ENCODE assay signal across 8 cellular contexts in the genomic region with DNA sequence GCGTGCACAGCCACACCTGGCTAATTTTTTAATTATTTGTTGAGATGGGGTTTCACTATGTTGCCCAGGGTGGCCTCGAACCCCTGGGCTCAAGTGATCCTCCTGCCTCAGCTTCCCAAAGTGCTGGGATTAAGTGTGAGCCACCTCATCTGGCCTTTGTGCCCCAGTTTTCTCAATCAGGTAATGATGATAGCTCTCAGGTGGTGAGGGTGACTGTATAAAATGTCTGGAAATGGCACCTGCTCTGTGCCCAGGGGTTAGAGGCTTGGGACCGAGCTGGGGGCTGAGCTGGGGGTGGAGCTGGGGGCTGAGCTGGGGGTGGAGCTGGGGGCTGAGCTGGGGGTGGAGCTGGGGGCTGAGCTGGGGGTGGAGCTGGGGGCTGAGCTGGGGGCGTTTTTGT. TPM values are rescaled to one million over a fixed set of nuclear protein-coding genes. Genes with fewer than 3 reads are reported as not detected.
A peak's percentile ranks its signal among the peaks of the same experiment; 100 is the strongest.
DNase-seq lines count a peak whose midpoint lies in the region; ATAC-seq and TF ChIP-seq lines count a peak whose summit lies in the region.
"Not testable (repeated sequence)": the region's sequence is repeated elsewhere in the genome, so short reads cannot be mapped to it uniquely, and the experiment has no call there.

No MANE protein-coding gene starts in this region.

- not testable (repeated sequence) for H3K4me3 Mint-ChIP-seq in stimulated activated memory B cell treated with anti-CD40 and anti-IgM and Interleukin-4, amounts not matched to agents 10 μg/mL and 1 μg/mL and 100 μg/mL, for 72 hours

- H2AFZ ChIP-seq in OCI-LY1 (ENCODE audit: low read length); hepatocyte: not testable (repeated sequence)

- peak overlapping the region; percentile 58 for H3K27ac Mint-ChIP-seq in stimulated activated memory B cell treated with anti-CD40 and anti-IgM and Interleukin-4, amounts not matched to agents 10 μg/mL and 1 μg/mL and 100 μg/mL, for 72 hours

- not testable (repeated sequence) for H4K20me1 ChIP-seq in OCI-LY1 (ENCODE audit: insufficient read depth, low read length); hepatocyte (ENCODE audit: insufficient read depth, poor library complexity, severe bottlenecking)

- not testable (repeated sequence) for H3F3A ChIP-seq in OCI-LY1 (ENCODE audit: insufficient read depth, low read length)

- H3K9ac ChIP-seq in OCI-LY1 (ENCODE audit: low read length), result not testable (repeated sequence)

- TF ChIP-seq POLR2A in esophagus muscularis mucosa (IDR thresholded peaks at IDR 0.05; ENCODE audit: low read depth); vagina (IDR thresholded peaks at IDR 0.05): not testable (repeated sequence)

- peak overlapping the region; percentile 62 for H3K27ac ChIP-seq in OCI-LY1 (ENCODE audit: low read depth, low read length, poor library complexity, severe bottlenecking)
- H3K27ac ChIP-seq in esophagus muscularis mucosa (replicated peaks in 1 of 4), result peak overlapping the region in 3 of 4 donors; percentile 73 to 80 (median 79)
- H3K27ac ChIP-seq in left ventricle myocardium inferior (replicated peaks), result peak overlapping the region; percentile 92
- H3K27ac ChIP-seq in hepatocyte, result not testable (repeated sequence)
- H3K27ac ChIP-seq in psoas muscle, result peak overlapping the region; percentile 16
- peak overlapping the region; percentile 83 for H3K27ac ChIP-seq in vagina

- not testable (repeated sequence) for H3K27me3 ChIP-seq in OCI-LY1 (ENCODE audit: insufficient read depth, low read length); esophagus muscularis mucosa; left ventricle myocardium inferior (ENCODE audit: low read depth); hepatocyte; psoas muscle (ENCODE audit: insufficient read depth in 3 of 3, low read length in 2 of 3); vagina

- not testable (repeated sequence) for H3K4me3 ChIP-seq in OCI-LY1 (ENCODE audit: low read depth, low read length, poor library complexity, severe bottlenecking); left ventricle myocardium inferior; hepatocyte; psoas muscle
- H3K4me3 ChIP-seq in esophagus muscularis mucosa, result peak overlapping the region in 1 of 4 donors; percentile 9
- H3K4me3 ChIP-seq in vagina, result peak overlapping the region in 1 of 2 donors; percentile 11

- H3K36me3 Mint-ChIP-seq in stimulated activated memory B cell treated with anti-CD40 and anti-IgM and Interleukin-4, amounts not matched to agents 10 μg/mL and 1 μg/mL and 100 μg/mL, for 72 hours, result peaks cover 33% of the 10 kb centered on the region

- peaks cover 42% of the 10 kb centered on the region for H3K4me1 ChIP-seq in OCI-LY1 (ENCODE audit: insufficient read depth, low read length, severe bottlenecking)
- H3K4me1 ChIP-seq in esophagus muscularis mucosa, result peaks cover 24 to 45% (median 39%) of the 10 kb centered on the region in 4 donors
- H3K4me1 ChIP-seq in left ventricle myocardium inferior, result peaks cover 66% of the 10 kb centered on the region
- H3K4me1 ChIP-seq in hepatocyte (ENCODE audit: insufficient read depth), result peaks cover 13% of the 10 kb centered on the region
- peaks cover 25% of the 10 kb centered on the region for H3K4me1 ChIP-seq in psoas muscle
- peaks cover 36% of the 10 kb centered on the region for H3K4me1 ChIP-seq in vagina

- H3K36me3 ChIP-seq in OCI-LY1 (ENCODE audit: insufficient read depth, low read length); esophagus muscularis mucosa; left ventricle myocardium inferior; hepatocyte (replicated peaks; ENCODE audit: insufficient read depth, low read depth); psoas muscle (ENCODE audit: insufficient read depth in 1 of 2, low read depth in 1 of 2); vagina: not testable (repeated sequence)

- peak overlapping the region; percentile 17; the same call in 1 of the 2 replicates for H3K4me2 ChIP-seq in OCI-LY1 (ENCODE audit: low read length)
- H3K4me2 ChIP-seq in hepatocyte, result peak overlapping the region; percentile 67

- peaks cover 19% of the 10 kb centered on the region for H3K4me1 Mint-ChIP-seq in stimulated activated memory B cell treated with anti-CD40 and anti-IgM and Interleukin-4, amounts not matched to agents 10 μg/mL and 1 μg/mL and 100 μg/mL, for 72 hours

- not testable (repeated sequence) for H3K9me2 ChIP-seq in OCI-LY1 (ENCODE audit: low read depth, low read length); hepatocyte (replicated peaks; ENCODE audit: insufficient read depth)

- not testable (repeated sequence) for H3K27me3 Mint-ChIP-seq in stimulated activated memory B cell treated with anti-CD40 and anti-IgM and Interleukin-4, amounts not matched to agents 10 μg/mL and 1 μg/mL and 100 μg/mL, for 72 hours

- not testable (repeated sequence) for TF ChIP-seq CTCF in OCI-LY1 (IDR thresholded peaks at IDR 0.05; ENCODE audit: low read length); esophagus muscularis mucosa (IDR thresholded peaks at IDR 0.05); left ventricle myocardium inferior (IDR thresholded peaks at IDR 0.05; ENCODE audit: borderline replicate concordance); hepatocyte (IDR thresholded peaks at IDR 0.05; ENCODE audit: poor library complexity); psoas muscle (IDR thresholded peaks at IDR 0.05); vagina (IDR thresholded peaks at IDR 0.05)

- ATAC-seq in psoas muscle, result peak in 2 of 4 donors; percentile 29 to 34
- ATAC-seq in stimulated activated memory B cell treated with anti-CD40 and anti-IgM and Interleukin-4, amounts not matched to agents 10 μg/mL and 1 μg/mL and 100 μg/mL, for 72 hours, result not testable (repeated sequence)

- peak; percentile 9 for DNase-seq in NCI-H510A treated with DMSO at 0.1 percent for 48 hours (lab: John Stamatoyannopoulos, UW)
- not testable (repeated sequence) for DNase-seq in esophagus muscularis mucosa (ENCODE audit: extremely low spot score); left ventricle myocardium inferior; hepatocyte (ENCODE audit: low spot score); psoas muscle; vagina (ENCODE audit: extremely low spot score in 2 of 2)

- WGBS in esophagus muscularis mucosa, result 69% methylated on average over 4 of the region's 4 CpGs
- WGBS in hepatocyte (ENCODE audit: low lambda C conversion rate, missing lambda C conversion rate), result 71% methylated on average over 4 of the region's 4 CpGs
- 46 to 55% (median 50%) methylated on average over 4 of the region's 4 CpGs for WGBS in psoas muscle, 3 donors

- not testable (repeated sequence) for H3K9me3 Mint-ChIP-seq in stimulated activated memory B cell treated with anti-CD40 and anti-IgM and Interleukin-4, amounts not matched to agents 10 μg/mL and 1 μg/mL and 100 μg/mL, for 72 hours

- not testable (repeated sequence) for TF ChIP-seq EP300 in esophagus muscularis mucosa (IDR thresholded peaks at IDR 0.05)

- H3K9me3 ChIP-seq in OCI-LY1 (ENCODE audit: low read length); esophagus muscularis mucosa; left ventricle myocardium inferior (replicated peaks); hepatocyte (ENCODE audit: low read depth); psoas muscle; vagina: not testable (repeated sequence)

- H3K79me2 ChIP-seq in OCI-LY1 (ENCODE audit: insufficient read depth, low read length); hepatocyte: not testable (repeated sequence)

- intact Hi-C loops in esophagus muscularis mucosa (cut with DNase I); left ventricle myocardium inferior (cut with micrococcal nuclease); psoas muscle (cut with DNase I); vagina (cut with DNase I): not testable (repeated sequence)

RNA-seq across cellular contexts. Expression of a gene that starts 32.5 kb away (rescaled TPM):
- total RNA-seq in esophagus muscularis mucosa (100 to 1,000 TPM in 1 of 4 donors, 10 to 100 TPM in 3; 22.0 to 107 (median 45.5) TPM), left ventricle myocardium inferior (155 TPM), hepatocyte (8.0 and 10.2 TPM in 2 replicates), psoas muscle (100 to 1,000 TPM; 102 to 172 (median 163) TPM), vagina (11.3 TPM)
- polyA plus RNA-seq in hepatocyte (11.2 and 13.9 TPM in 2 replicates), psoas muscle (100 to 1,000 TPM in 1 of 3 donors, 10 to 100 TPM in 2; 84.5 to 103 (median 88.8) TPM)
